ENCODE assay signal across 8 cellular contexts in the genomic region with DNA sequence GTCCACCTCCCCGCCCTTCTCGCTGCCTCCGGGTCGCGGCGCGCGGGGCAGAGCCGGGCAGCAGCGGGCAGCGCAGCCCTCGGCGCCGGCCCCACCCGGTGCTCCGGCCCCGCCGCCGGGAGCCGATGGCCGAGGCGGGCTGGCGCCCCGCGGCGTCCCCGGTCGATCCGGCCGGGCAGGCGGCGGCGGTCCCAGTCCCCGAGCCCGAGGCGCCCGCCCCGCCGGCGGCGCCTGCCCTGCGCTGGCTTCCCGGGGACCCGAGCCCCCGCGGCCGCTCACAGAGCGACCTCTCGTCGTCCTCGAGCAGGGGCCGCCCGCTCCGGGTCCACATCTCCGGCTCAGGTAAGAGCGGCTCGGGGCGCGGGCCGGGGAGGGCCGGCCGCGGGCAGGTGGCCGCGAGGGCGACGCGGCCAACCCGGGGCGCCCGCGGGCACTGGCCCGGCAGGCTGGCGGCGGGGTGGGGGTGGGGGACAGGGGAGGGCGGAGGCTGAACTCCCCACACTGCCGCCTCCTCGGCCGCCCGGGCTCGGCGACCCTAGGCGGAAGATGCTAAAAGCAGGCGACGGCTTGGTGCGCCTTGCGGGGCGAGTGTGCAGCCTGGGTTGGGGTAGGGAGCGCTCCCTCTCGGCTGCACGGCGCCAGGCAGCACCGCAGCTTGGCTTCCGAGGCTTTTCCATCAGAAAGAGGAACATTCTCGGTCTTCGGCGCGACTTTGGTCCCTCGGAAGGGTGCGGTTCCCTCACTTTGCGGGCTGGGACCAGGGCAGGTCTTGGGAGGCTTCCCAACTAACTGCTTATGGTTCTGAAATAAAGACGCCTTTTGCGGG. TPM values are rescaled to one million over a fixed set of nuclear protein-coding genes. Genes with fewer than 3 reads are reported as not detected.
DNase-seq lines count a peak whose midpoint lies in the region; ATAC-seq and TF ChIP-seq lines count a peak whose summit lies in the region.

No MANE protein-coding gene starts in this region.

- H3K27ac ChIP-seq in layer of hippocampus (ENCODE audit: low read depth, low read length), result peak overlapping the region; percentile 55

- H3K4me1 Mint-ChIP-seq in chondrocyte (ENCODE audit: low read depth), result peaks cover 8% of the 10 kb centered on the region

- H3K36me3 Mint-ChIP-seq in chondrocyte (ENCODE audit: low read depth), result no peaks in the 10 kb centered on the region

- no peaks in the 10 kb centered on the region for H3K9me3 Mint-ChIP-seq in chondrocyte (ENCODE audit: low read depth)

- ATAC-seq in HG02623 (IDR thresholded peaks at IDR 0.05; ENCODE audit: unreplicated experiment), result peak; percentile 58

- TF ChIP-seq CTCF in GM13976 (IDR thresholded peaks at IDR 0.05; ENCODE audit: borderline replicate concordance, control extremely low read depth, extremely low read depth, insufficient read depth, missing control alignments), result peak; percentile 34
- TF ChIP-seq CTCF in chondrocyte (IDR thresholded peaks at IDR 0.05), result peak; percentile 76

- H3K4me3 Mint-ChIP-seq in chondrocyte (ENCODE audit: unreplicated experiment), result peak overlapping the region; percentile 70

- no peak overlapping the region for H3K27ac Mint-ChIP-seq in chondrocyte (ENCODE audit: unreplicated experiment)

- DNase-seq in GM13976 (ENCODE audit: low spot score), result peak; percentile 71
- peak; percentile 43 for DNase-seq in NCI-H1105 treated with DMSO at 0.1 percent for 48 hours (lab: John Stamatoyannopoulos, UW)
- DNase-seq in activated CD4-positive, CD25-positive, alpha-beta regulatory T cell treated with anti-CD3 and anti-CD28 coated beads, Interleukin-2, amount 50 U/mL, for 72 hours, result peak; percentile 64
- no peak for DNase-seq in chondrocyte (ENCODE audit: low spot score)
- peak; percentile 64 to 70 for DNase-seq in stimulated activated CD4-positive, alpha-beta T cell treated with anti-CD3 and anti-CD28 coated beads, Interleukin-2, amount 100 ng/mL, for 24 hours
- no peak for DNase-seq in GM19240 (ENCODE audit: insufficient read length, low spot score)

- H3K27me3 Mint-ChIP-seq in chondrocyte (ENCODE audit: low read depth), result no peaks in the 10 kb centered on the region

- H3K27me3 ChIP-seq in layer of hippocampus (ENCODE audit: control insufficient read depth, insufficient read depth, low read length), result no peaks in the 10 kb centered on the region

- in situ Hi-C loops in GM13976 (cut with MboI; ENCODE audit: low sequenced_read_pairs, unreplicated experiment), result no loop called here

RNA-seq across cellular contexts. Expression of a gene that starts 25.6 kb away (rescaled TPM):
- total RNA-seq in chondrocyte, result 52.4 to 57.6 TPM (median 54.4 TPM) in 3 replicates

Comparison
In these comparisons a context has a peak if more than half of its experiments do, and no peak if none do; other contexts are left out.
1. DNase-seq: peak in GM13976 (single experiment), NCI-H1105 treated with DMSO at 0.1 percent for 48 hours (single experiment), activated CD4-positive, CD25-positive, alpha-beta regulatory T cell treated with anti-CD3 and anti-CD28 coated beads, Interleukin-2, amount 50 U/mL, for 72 hours (single experiment) and stimulated activated CD4-positive, alpha-beta T cell treated with anti-CD3 and anti-CD28 coated beads, Interleukin-2, amount 100 ng/mL, for 24 hours (2 of 2); none in chondrocyte (single experiment) and GM19240 (single experiment).